In the genomic region with DNA sequence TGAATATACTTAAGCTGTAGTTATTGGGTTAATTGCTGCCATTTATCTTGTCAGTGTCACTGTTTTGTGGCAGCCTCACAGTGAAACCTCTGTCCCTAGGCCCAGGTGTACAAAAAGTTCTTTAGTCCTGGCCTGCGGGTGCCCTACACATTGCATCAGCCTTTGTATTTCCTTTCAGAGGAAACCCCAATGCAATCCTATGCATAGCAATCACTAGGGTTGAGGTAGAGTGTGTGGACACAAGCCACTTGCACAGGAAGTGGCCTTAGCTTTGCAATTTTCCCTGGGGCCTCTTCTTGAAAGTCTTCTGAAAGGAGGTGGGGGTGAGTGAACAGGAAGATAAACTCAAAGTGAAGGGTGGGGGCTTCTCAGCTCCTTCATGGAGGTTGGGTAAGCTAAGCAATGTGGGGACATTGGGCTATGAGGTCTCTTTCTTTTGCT, we compare ENCODE assay signal across 10 cellular contexts. TPM values are rescaled to one million over a fixed set of nuclear protein-coding genes. Genes with fewer than 3 reads are reported as not detected.
DNase-seq lines count a peak whose midpoint lies in the region; ATAC-seq lines count a peak whose summit lies in the region.
"Had no signal": no experiment of that assay in that cellular context is flagged by ENCODE, and none has a peak within 500 bp of the region (broad histone marks: within the 10 kb centered on the region; RNA-seq: fewer than 3 reads in every experiment).

No MANE protein-coding gene starts in this region.

- no peaks in the 10 kb centered on the region for H3K9me3 Mint-ChIP-seq in activated CD4-positive, alpha-beta T cell treated with anti-CD3 and anti-CD28 coated beads for 36 hours (ENCODE audit: low read depth)
- no peaks in the 10 kb centered on the region for H3K9me3 Mint-ChIP-seq in stimulated activated effector memory CD8-positive, alpha-beta T cell treated with anti-CD3 and anti-CD28 coated beads, Interleukin-12 subunit alpha, Interleukin-12 subunit beta, amount 100 ng/mL, for 72 hours

- peak; percentile 57 for ATAC-seq in activated CD4-positive, alpha-beta T cell treated with anti-CD3 and anti-CD28 coated beads for 36 hours
- ATAC-seq in HG02973 (IDR thresholded peaks at IDR 0.05; ENCODE audit: unreplicated experiment) (peak; percentile 37), HG03521 (IDR thresholded peaks at IDR 0.05; ENCODE audit: unreplicated experiment) (no peak)
- ATAC-seq in stimulated activated effector memory CD8-positive, alpha-beta T cell treated with anti-CD3 and anti-CD28 coated beads, Interleukin-12 subunit alpha, Interleukin-12 subunit beta, amount 100 ng/mL, for 72 hours = peak; percentile 82

- H3K4me1 Mint-ChIP-seq in activated CD4-positive, alpha-beta T cell treated with anti-CD3 and anti-CD28 coated beads for 36 hours = peaks cover 48% of the 10 kb centered on the region
- H3K4me1 Mint-ChIP-seq in stimulated activated effector memory CD8-positive, alpha-beta T cell treated with anti-CD3 and anti-CD28 coated beads, Interleukin-12 subunit alpha, Interleukin-12 subunit beta, amount 100 ng/mL, for 72 hours = peaks cover 24% of the 10 kb centered on the region

- H3K27me3 Mint-ChIP-seq in activated CD4-positive, alpha-beta T cell treated with anti-CD3 and anti-CD28 coated beads for 36 hours = no peaks in the 10 kb centered on the region

- H3K27ac Mint-ChIP-seq in activated CD4-positive, alpha-beta T cell treated with anti-CD3 and anti-CD28 coated beads for 36 hours = peak overlapping the region; percentile 61
- H3K27ac Mint-ChIP-seq in stimulated activated effector memory CD8-positive, alpha-beta T cell treated with anti-CD3 and anti-CD28 coated beads, Interleukin-12 subunit alpha, Interleukin-12 subunit beta, amount 100 ng/mL, for 72 hours = peak overlapping the region; percentile 72

- no peaks in the 10 kb centered on the region for H3K36me3 Mint-ChIP-seq in activated CD4-positive, alpha-beta T cell treated with anti-CD3 and anti-CD28 coated beads for 36 hours (ENCODE audit: low read depth)
- no peaks in the 10 kb centered on the region for H3K36me3 Mint-ChIP-seq in stimulated activated effector memory CD8-positive, alpha-beta T cell treated with anti-CD3 and anti-CD28 coated beads, Interleukin-12 subunit alpha, Interleukin-12 subunit beta, amount 100 ng/mL, for 72 hours

- POLR2A ChIA-PET in activated CD4-positive, alpha-beta T cell treated with anti-CD3 and anti-CD28 coated beads for 36 hours (lab: Charles Lee) = no interaction called here

- DNase-seq in activated CD4-positive, alpha-beta T cell treated with anti-CD3 and anti-CD28 coated beads for 36 hours = no peak
- no peak for DNase-seq in activated CD4-positive, alpha-beta T cell treated with anti-CD3 and anti-CD28 coated beads, Interleukin-2, amount 50 U/mL, for 1 hour
- DNase-seq in SIG-M5 treated with dmso at 0.1 percent for 504 hours (lab: John Stamatoyannopoulos, UW; ENCODE audit: unreplicated experiment) = peak; percentile 96
- peak in 1 of 2 donors; percentile 49 for DNase-seq in stimulated activated effector memory CD8-positive, alpha-beta T cell treated with anti-CD3 and anti-CD28 coated beads, Interleukin-12 subunit alpha, Interleukin-12 subunit beta, amount 100 ng/mL, for 72 hours (ENCODE audit: low spot score in 2 of 2)
- DNase-seq in HuH-7.5 (ENCODE audit: low spot score) = no peak
- DNase-seq in activated CD4-positive, alpha-beta T cell treated with anti-CD3 and anti-CD28 coated beads for 4 hours = no peak
- DNase-seq: T-helper 9 cell had no signal

- H3K4me3 Mint-ChIP-seq in activated CD4-positive, alpha-beta T cell treated with anti-CD3 and anti-CD28 coated beads for 36 hours = no peak overlapping the region
- H3K4me3 Mint-ChIP-seq in stimulated activated effector memory CD8-positive, alpha-beta T cell treated with anti-CD3 and anti-CD28 coated beads, Interleukin-12 subunit alpha, Interleukin-12 subunit beta, amount 100 ng/mL, for 72 hours = no peak overlapping the region

- CTCF ChIA-PET in activated CD4-positive, alpha-beta T cell treated with anti-CD3 and anti-CD28 coated beads for 36 hours (lab: Charles Lee) = interaction anchor here (0.6 to 1.0 kb wide), 3 partner anchors 22 to 274 kb away, joined by 3 to 4 read pairs (median 4); no protein-coding TSS in a partner anchor

- intact Hi-C loops in activated CD4-positive, alpha-beta T cell treated with anti-CD3 and anti-CD28 coated beads for 36 hours (cut with DNase I, micrococcal nuclease) = loop anchor here in 1 of 2 experiments (10.0 kb wide), 1 partner anchor 713 kb away; no protein-coding TSS in a partner anchor

RNA-seq across cellular contexts. Expression of a gene that starts 27.8 kb away (rescaled TPM):
- under 1 TPM in 1 of 2 experiments, not detected in 1; 0.09 TPM for total RNA-seq in activated CD4-positive, alpha-beta T cell treated with anti-CD3 and anti-CD28 coated beads for 36 hours
- total RNA-seq: A172 had no signal
